In genomic region chr17:50799582-50799981, GRCh38 we compare ENCODE assay signal across 17 cellular contexts. TPM values are rescaled to one million over a fixed set of nuclear protein-coding genes. Genes with fewer than 3 reads are reported as not detected.
A peak's percentile ranks its signal among the peaks of the same experiment; 100 is the strongest.
DNase-seq lines count a peak whose midpoint lies in the region; ATAC-seq and TF ChIP-seq lines count a peak whose summit lies in the region.
"Had no signal": no experiment of that assay in that cellular context is flagged by ENCODE, and none has a peak within 500 bp of the region (broad histone marks: within the 10 kb centered on the region; RNA-seq: fewer than 3 reads in every experiment).

No MANE protein-coding gene starts in this region.

- no peaks in the 10 kb centered on the region for H3K9me3 ChIP-seq in vagina

- CTCF ChIA-PET in MCF 10A (lab: Yijun Ruan, JAX) = interaction anchor here (2.2 to 3.6 kb wide), 3 partner anchors 13 to 42 kb away, joined by 9 to 33 read pairs (median 23); no protein-coding TSS in a partner anchor

- H3K36me3 ChIP-seq in vagina = no peaks in the 10 kb centered on the region

- H3K27ac ChIP-seq in foreskin keratinocyte = peak overlapping the region; percentile 20
- H3K27ac ChIP-seq in vagina = no peak overlapping the region
- H3K27ac ChIP-seq: SK-N-MC had no signal

- no TSS peak for BruUV-seq in MCF 10A (replicated peaks; lab: Mats Ljungman, UMichigan)

- no peaks in the 10 kb centered on the region for H3K27me3 Mint-ChIP-seq in MCF 10A (ENCODE audit: insufficient read depth, unreplicated experiment)

- H3K4me1 ChIP-seq in foreskin keratinocyte (peaks cover 26% of the 10 kb centered on the region), vagina (peaks cover 14% of the 10 kb centered on the region)

- no peak overlapping the region for H3K4me3 Mint-ChIP-seq in MCF 10A (ENCODE audit: unreplicated experiment)

- POLR2A ChIA-PET in MCF 10A (lab: Yijun Ruan, JAX) = interaction anchor here (1.5 to 3.1 kb wide), 2 partner anchors 14 to 67 kb away, joined by 14 to 29 read pairs; partner anchors contain the start of gene TOB1

- peak; percentile 85 for DNase-seq in NCI-H82 (lab: John Stamatoyannopoulos, UW)
- no peak for DNase-seq in MCF 10A (ENCODE audit: unreplicated experiment)
- no peak for DNase-seq in foreskin keratinocyte
- peak; percentile 29 for DNase-seq in retina
- no peak for DNase-seq in lower leg skin (ENCODE audit: low spot score in 2 of 2)
- no peak for DNase-seq in pons (ENCODE audit: low spot score)
- no peak for DNase-seq in vagina (ENCODE audit: extremely low spot score in 2 of 2)
- no peak for DNase-seq in activated naive CD4-positive, alpha-beta T cell (lab: John Stamatoyannopoulos, UW)
- DNase-seq: COR-L47, NCI-H1417 treated with DMSO at 0.1 percent for 48 hours, NCI-H1930, NCI-H748 treated with DMSO at 0.1 percent for 48 hours, Right ventricle myocardium superior had no signal

- no peak for ATAC-seq in foreskin keratinocyte
- ATAC-seq: HCT116 had no signal

- TF ChIP-seq POLR2A in lower leg skin (IDR thresholded peaks at IDR 0.05) (no peak), vagina (IDR thresholded peaks at IDR 0.05) (no peak)

- no peaks in the 10 kb centered on the region for H3K36me3 Mint-ChIP-seq in MCF 10A (ENCODE audit: insufficient read depth, unreplicated experiment)

- H3K4me3 ChIP-seq in lower leg skin (ENCODE audit: low read depth, poor library complexity, severe bottlenecking) (no peak overlapping the region), vagina (no peak overlapping the region)
- H3K4me3 ChIP-seq: SK-N-MC had no signal

- intact Hi-C loops in MCF 10A (cut with micrococcal nuclease) = no loop called here
- intact Hi-C loops in lower leg skin (cut with DNase I; ENCODE audit: low total_unique reads) = no loop called here
- intact Hi-C loops in vagina (cut with DNase I) = no loop called here

- no peaks in the 10 kb centered on the region for H3K9me3 Mint-ChIP-seq in MCF 10A (ENCODE audit: unreplicated experiment)

- TF ChIP-seq CTCF in MCF 10A (IDR thresholded peaks at IDR 0.05; ENCODE audit: unreplicated experiment) = no peak
- TF ChIP-seq CTCF in foreskin keratinocyte (conservative IDR thresholded peaks at IDR 0.05) = no peak
- TF ChIP-seq CTCF in lower leg skin (IDR thresholded peaks at IDR 0.05) = no peak
- no peak for TF ChIP-seq CTCF in vagina (IDR thresholded peaks at IDR 0.05)

- H3K27ac Mint-ChIP-seq in MCF 10A (ENCODE audit: low read depth, unreplicated experiment) = peak overlapping the region; percentile 82

- H3K27me3 ChIP-seq in foreskin keratinocyte (no peaks in the 10 kb centered on the region), vagina (no peaks in the 10 kb centered on the region)

- peaks cover 11% of the 10 kb centered on the region for H3K4me1 Mint-ChIP-seq in MCF 10A (ENCODE audit: insufficient read depth, unreplicated experiment)

- 63 to 73% methylated on average over 8 to 9 of the region's 9 CpGs for WGBS in lower leg skin, 2 donors

RNA-seq across cellular contexts. Expression of gene ANKRD40CL, which starts 32.3 kb away (rescaled TPM):
- total RNA-seq in MCF 10A (2022) (not detected in 2 replicates), foreskin keratinocyte (not detected in 2 replicates), lower leg skin (not detected), vagina (not detected)
- polyA plus RNA-seq in foreskin keratinocyte = not detected in 2 replicates
- total RNA-seq: HT1080, NCI-H460, Right ventricle myocardium superior had no signal

RNA-seq across cellular contexts. Expression of gene WFIKKN2, which starts 35.8 kb away (rescaled TPM):
- total RNA-seq in MCF 10A (2022) (not detected in 2 replicates), foreskin keratinocyte (not detected in 2 replicates), lower leg skin (under 1 TPM in 3 of 4 donors, not detected in 1; 0.26 to 0.61 (median 0.59) TPM), vagina (0.49 TPM)
- not detected in 2 replicates for polyA plus RNA-seq in foreskin keratinocyte
- total RNA-seq: HT1080, NCI-H460 had no signal

Comparison
In these comparisons a context has a peak if more than half of its experiments do, and no peak if none do; other contexts are left out.
1. DNase-seq: peak in NCI-H82 (single experiment) and retina (single experiment); none in MCF 10A (single experiment), foreskin keratinocyte (0 of 2), lower leg skin (0 of 2), pons (single experiment), vagina (0 of 2) and activated naive CD4-positive, alpha-beta T cell (0 of 4).